In genomic region chr5:65760504-65761275, GRCh38 we compare ENCODE assay signal across 8 cellular contexts. TPM values are rescaled to one million over a fixed set of nuclear protein-coding genes. Genes with fewer than 3 reads are reported as not detected.
DNase-seq lines count a peak whose midpoint lies in the region; ATAC-seq and TF ChIP-seq lines count a peak whose summit lies in the region.

No MANE protein-coding gene starts in this region.

- H3K9me3 ChIP-seq in testis (no peaks in the 10 kb centered on the region), tibial artery (no peaks in the 10 kb centered on the region)

- H3K36me3 ChIP-seq in testis (ENCODE audit: low read depth, missing control alignments): no peaks in the 10 kb centered on the region
- H3K36me3 ChIP-seq in tibial artery: peaks cover 6 to 24% (median 20%) of the 10 kb centered on the region in 3 donors

- H3K27ac ChIP-seq in testis (no peak overlapping the region), tibial artery (no peak overlapping the region)

- H3K4me3 ChIP-seq in testis (no peak overlapping the region), tibial artery (no peak overlapping the region)

- TF ChIP-seq POLR2A in testis (IDR thresholded peaks at IDR 0.05): no peak

- H3K27me3 ChIP-seq in testis (no peaks in the 10 kb centered on the region), tibial artery (no peaks in the 10 kb centered on the region)

- intact Hi-C loops in testis (cut with DNase I; ENCODE audit: low total_unique reads): no loop called here
- intact Hi-C loops in tibial artery (cut with DNase I; ENCODE audit: low total_unique reads): no loop called here

- no peak for ATAC-seq in HG02623 (IDR thresholded peaks at IDR 0.05; ENCODE audit: unreplicated experiment)

- H3K4me1 ChIP-seq in testis: no peaks in the 10 kb centered on the region
- H3K4me1 ChIP-seq in tibial artery: no peaks in the 10 kb centered on the region

- no peak for TF ChIP-seq CTCF in testis (IDR thresholded peaks at IDR 0.05)
- no peak for TF ChIP-seq CTCF in tibial artery (IDR thresholded peaks at IDR 0.05)

- 73 to 75% methylated on average over 2 of the region's 2 CpGs for WGBS in testis, 2 donors

- DNase-seq in NCI-H748 (lab: John Stamatoyannopoulos, UW; ENCODE audit: unreplicated experiment) (peak; percentile 4), NCI-H748 treated with DMSO at 0.1 percent for 48 hours (lab: John Stamatoyannopoulos, UW) (no peak), LHCN-M2 (ENCODE audit: low read depth) (peak; percentile 56), hippocampal formation (lab: John Stamatoyannopoulos, UW) (peak; percentile 38 to 90), testis (peak; percentile 65), tibial artery (no peak)
- DNase-seq in activated effector memory CD4-positive, alpha-beta T cell treated with Interleukin-2 at 50 U/mL for 16 hours: peak; percentile 47

RNA-seq across cellular contexts. Expression of gene NLN, which starts 38.7 kb away (rescaled TPM):
- 40.7 and 47.1 TPM in 2 replicates for total RNA-seq in LHCN-M2 (2014; rRNA removed)
- 20.7 TPM for polyA plus RNA-seq in LHCN-M2 (2012)
- total RNA-seq in testis: 10 to 100 TPM in 1 of 2 donors, 1 to 10 TPM in 1; 8.1 to 10.1 TPM
- polyA plus RNA-seq in testis (ENCODE audit: insufficient read depth, low read depth, low replicate concordance): 6.4 TPM

RNA-seq across cellular contexts. Expression of gene SGTB, which starts 38.8 kb away (rescaled TPM):
- total RNA-seq in LHCN-M2 (2014; rRNA removed): 12.2 and 14.3 TPM in 2 replicates
- polyA plus RNA-seq in LHCN-M2 (2012): 5.7 TPM
- total RNA-seq in testis: 1 to 10 TPM; 3.8 to 4.5 TPM
- 2.3 TPM for polyA plus RNA-seq in testis (ENCODE audit: insufficient read depth, low read depth, low replicate concordance)

Comparison
In these comparisons a context has a peak if more than half of its experiments do, and no peak if none do; other contexts are left out.
1. DNase-seq: peak in NCI-H748 (single experiment), LHCN-M2 (single experiment), activated effector memory CD4-positive, alpha-beta T cell treated with Interleukin-2 at 50 U/mL for 16 hours (single experiment), hippocampal formation (2 of 2) and testis (single experiment); none in NCI-H748 treated with DMSO at 0.1 percent for 48 hours (single experiment) and tibial artery (0 of 2).